23 cellular contexts compared by ENCODE assay signal in genomic region chr1:107879338-107879737, GRCh38.
A peak's percentile ranks its signal among the peaks of the same experiment; 100 is the strongest.
DNase-seq lines count a peak whose midpoint lies in the region; ATAC-seq and TF ChIP-seq lines count a peak whose summit lies in the region.
"Had no signal": no experiment of that assay in that cellular context is flagged by ENCODE, and none has a peak within 500 bp of the region (broad histone marks: within the 10 kb centered on the region; RNA-seq: fewer than 3 reads in every experiment).

No MANE protein-coding gene starts in this region.

- no peak overlapping the region for H3K27ac Mint-ChIP-seq in activated CD4-positive, alpha-beta T cell treated with anti-CD3 and anti-CD28 coated beads for 36 hours
- H3K27ac Mint-ChIP-seq: effector memory CD8-positive, alpha-beta T cell; type B pancreatic cell had no signal

- POLR2A ChIA-PET in activated CD4-positive, alpha-beta T cell treated with anti-CD3 and anti-CD28 coated beads for 36 hours (lab: Charles Lee), result no interaction called here

- no peak for TF ChIP-seq CTCF in omental fat pad (IDR thresholded peaks at IDR 0.05)

- CTCF ChIA-PET in activated CD4-positive, alpha-beta T cell treated with anti-CD3 and anti-CD28 coated beads for 36 hours (lab: Charles Lee), result interaction anchor here (1.1 to 2.0 kb wide), 2 partner anchors 93 to 97 kb away, joined by 3 to 6 read pairs; no protein-coding TSS in a partner anchor

- DNase-seq in activated CD4-positive, alpha-beta T cell treated with anti-CD3 and anti-CD28 coated beads for 36 hours, result no peak
- DNase-seq in activated CD4-positive, alpha-beta T cell treated with anti-CD3 and anti-CD28 coated beads for 1 hour, result no peak
- peak; percentile 15 for DNase-seq in LHCN-M2 (ENCODE audit: low read depth)
- DNase-seq in amniotic epithelial cell (ENCODE audit: low read depth), result peak; percentile 40
- no peak for DNase-seq in omental fat pad (ENCODE audit: low spot score)
- no peak for DNase-seq in stimulated activated CD4-positive, alpha-beta T cell treated with anti-CD3 and anti-CD28 coated beads, Interleukin-4, amount 100 ng/mL, for 1 hour
- DNase-seq in SHP77 treated with DMSO at 0.1 percent for 48 hours (lab: John Stamatoyannopoulos, UW), result no peak
- DNase-seq in epidermal melanocyte (ENCODE audit: insufficient read length, low spot score), result no peak
- DNase-seq: activated CD4-positive, alpha-beta T cell treated with anti-CD3 and anti-CD28 coated beads, Interleukin-2, amount 50 U/mL, for 4 hours; activated naive CD4-positive, alpha-beta T cell treated with Interleukin-2 at 50 U/mL for 16 hours; DND-41; effector memory CD8-positive, alpha-beta T cell; head of caudate nucleus; KG1; naive B cell; NCI-H1048; NCI-H1930; NCI-H2227 treated with DMSO at 0.1 percent for 48 hours; NCI-H774; nucleus accumbens; SJCRH30; spleen had no signal

- intact Hi-C loops in activated CD4-positive, alpha-beta T cell treated with anti-CD3 and anti-CD28 coated beads for 36 hours (cut with DNase I, micrococcal nuclease), result loop anchor here (1.0 kb wide), 2 partner anchors 56 to 58 kb away; no protein-coding TSS in a partner anchor

- H3K36me3 Mint-ChIP-seq in activated CD4-positive, alpha-beta T cell treated with anti-CD3 and anti-CD28 coated beads for 36 hours (ENCODE audit: low read depth), result peaks cover 2% of the 10 kb centered on the region
- H3K36me3 Mint-ChIP-seq: type B pancreatic cell had no signal

- no peaks in the 10 kb centered on the region for H3K27me3 Mint-ChIP-seq in activated CD4-positive, alpha-beta T cell treated with anti-CD3 and anti-CD28 coated beads for 36 hours
- H3K27me3 Mint-ChIP-seq: effector memory CD8-positive, alpha-beta T cell; naive B cell; type B pancreatic cell had no signal

- no peak overlapping the region for H3K4me3 Mint-ChIP-seq in activated CD4-positive, alpha-beta T cell treated with anti-CD3 and anti-CD28 coated beads for 36 hours
- H3K4me3 Mint-ChIP-seq: effector memory CD8-positive, alpha-beta T cell; naive B cell; type B pancreatic cell had no signal

- peak; percentile 80 for ATAC-seq in activated CD4-positive, alpha-beta T cell treated with anti-CD3 and anti-CD28 coated beads for 36 hours
- ATAC-seq in omental fat pad (ENCODE audit: low FRiP score), result peak; percentile 60
- ATAC-seq: effector memory CD8-positive, alpha-beta T cell had no signal

- H3K9me3 Mint-ChIP-seq in activated CD4-positive, alpha-beta T cell treated with anti-CD3 and anti-CD28 coated beads for 36 hours (ENCODE audit: low read depth), result peaks cover 3% of the 10 kb centered on the region
- H3K9me3 Mint-ChIP-seq: type B pancreatic cell had no signal

- peaks cover 32% of the 10 kb centered on the region for H3K4me1 Mint-ChIP-seq in activated CD4-positive, alpha-beta T cell treated with anti-CD3 and anti-CD28 coated beads for 36 hours

Comparison
In these comparisons a context has a peak if more than half of its experiments do, and no peak if none do; other contexts are left out.
1. DNase-seq: peak in LHCN-M2 (single experiment) and amniotic epithelial cell (single experiment); none in activated CD4-positive, alpha-beta T cell treated with anti-CD3 and anti-CD28 coated beads for 36 hours (single experiment), activated CD4-positive, alpha-beta T cell treated with anti-CD3 and anti-CD28 coated beads for 1 hour (single experiment), omental fat pad (single experiment), stimulated activated CD4-positive, alpha-beta T cell treated with anti-CD3 and anti-CD28 coated beads, Interleukin-4, amount 100 ng/mL, for 1 hour (single experiment), SHP77 treated with DMSO at 0.1 percent for 48 hours (single experiment) and epidermal melanocyte (single experiment).